ENCODE assay signal across 8 cellular contexts in the genomic region with DNA sequence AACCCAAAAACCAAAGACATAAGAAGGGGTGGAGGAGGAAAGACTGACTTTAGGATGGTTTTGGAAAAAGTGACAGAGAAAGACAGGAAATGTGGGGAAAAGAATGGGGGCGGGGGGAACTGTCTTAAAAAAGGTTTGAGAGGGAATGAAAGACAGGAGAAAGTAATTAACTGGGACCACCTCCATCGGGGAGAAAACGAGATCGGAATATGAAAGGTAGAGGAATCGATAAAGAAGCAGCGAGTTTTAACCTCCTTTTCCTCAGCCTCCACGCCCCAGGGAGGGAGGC. TPM values are rescaled to one million over a fixed set of nuclear protein-coding genes. Genes with fewer than 3 reads are reported as not detected.
DNase-seq lines count a peak whose midpoint lies in the region; ATAC-seq and TF ChIP-seq lines count a peak whose summit lies in the region.

No MANE protein-coding gene starts in this region.

- TF ChIP-seq CTCF in 22Rv1 (IDR thresholded peaks at IDR 0.05) (no peak), HCT116 (IDR thresholded peaks at IDR 0.05 in 2 of 3, conservative IDR thresholded peaks at IDR 0.05 in 1 of 3; ENCODE audit: borderline replicate concordance in 1 of 3, insufficient read depth in 1 of 3, low read depth in 2 of 3, low read length in 2 of 3) (no peak), astrocyte of the spinal cord (IDR thresholded peaks at IDR 0.05; ENCODE audit: low read depth, low read length) (no peak)

- no peaks in the 10 kb centered on the region for H4K20me1 ChIP-seq in HCT116 (ENCODE audit: insufficient read depth)

- H3K18ac ChIP-seq in mesenchymal stem cell (ENCODE audit: low read depth in 1 of 2, low read length in 2 of 2) = peak overlapping the region; percentile 83 to 99

- H2AFZ ChIP-seq in HCT116 (ENCODE audit: low read depth, low read length, poor library complexity, severe bottlenecking) = peak overlapping the region; percentile 63
- peak overlapping the region; percentile 48 for H2AFZ ChIP-seq in mesenchymal stem cell (ENCODE audit: low read depth, low read length)

- 0% methylated on average over 4 of the region's 7 CpGs for WGBS in mesenchymal stem cell

- H4K8ac ChIP-seq in mesenchymal stem cell (ENCODE audit: low read length) = peak overlapping the region; percentile 100

- RAD21 ChIA-PET in HCT116 (lab: Charles Lee; ENCODE audit: low non-redundant PET in 1 of 2, low total read pairs in 2 of 2, uncharacterized antibody in 2 of 2, unreplicated experiment in 2 of 2) = no interaction called here

- H3K14ac ChIP-seq in mesenchymal stem cell (ENCODE audit: low read length in 2 of 2) = no peak overlapping the region

- no peak for TF ChIP-seq RAD21 in HCT116 (IDR thresholded peaks at IDR 0.05; ENCODE audit: low read depth)

- H2BK5ac ChIP-seq in mesenchymal stem cell (ENCODE audit: low read depth, low read length, poor library complexity, severe bottlenecking) = no peak overlapping the region

- DNase-seq in HCT116 (ENCODE audit: low read depth, low spot score) = no peak
- DNase-seq in astrocyte of the spinal cord (ENCODE audit: low read depth, low spot score) = peak; percentile 23
- DNase-seq in mesenchymal stem cell = no peak
- DNase-seq in DMS153 treated with DMSO at 0.1 percent for 48 hours (lab: John Stamatoyannopoulos, UW; ENCODE audit: unreplicated experiment) = no peak

- peaks cover 6% of the 10 kb centered on the region for H3K79me1 ChIP-seq in mesenchymal stem cell (replicated peaks; ENCODE audit: low read length, poor library complexity, severe bottlenecking)

- H3K9me3 ChIP-seq in HCT116 (ENCODE audit: control insufficient read depth in 1 of 2, insufficient read depth in 1 of 2, low read depth in 1 of 2, low read length in 2 of 2) (no peaks in the 10 kb centered on the region), mesenchymal stem cell (ENCODE audit: control insufficient read depth, low read length) (no peaks in the 10 kb centered on the region)

- H2AK5ac ChIP-seq in mesenchymal stem cell (ENCODE audit: low read length, severe bottlenecking) = no peak overlapping the region

- H3K36me3 ChIP-seq in HCT116 (ENCODE audit: control insufficient read depth in 1 of 2, insufficient read depth in 2 of 2, low read length in 2 of 2) = no peaks in the 10 kb centered on the region; a peak in 1 of 4 replicates
- H3K36me3 ChIP-seq in mesenchymal stem cell (ENCODE audit: control insufficient read depth in 1 of 2, insufficient read depth in 2 of 2, low read depth in 1 of 2, low read length in 2 of 2) = no peaks in the 10 kb centered on the region

- intact Hi-C loops in HCT116 (cut with micrococcal nuclease) = loop anchor here (5.0 to 10.0 kb wide), 2 partner anchors 469 to 769 kb away; a partner anchor contains a TSS

- TF ChIP-seq POLR2A in HCT116 (IDR thresholded peaks at IDR 0.05; ENCODE audit: borderline replicate concordance, extremely low read depth, insufficient read depth, insufficient read length) = no peak

- peak overlapping the region; percentile 100 for H4K91ac ChIP-seq in mesenchymal stem cell (ENCODE audit: low read length)

- H2BK12ac ChIP-seq in mesenchymal stem cell (ENCODE audit: low read length in 2 of 2) = peak overlapping the region in 1 of 2 experiments; percentile 8

- POLR2A ChIA-PET in HCT116 (lab: Charles Lee) = interaction anchor here (0.6 to 0.8 kb wide), 3 partner anchors 8 to 384 kb away, joined by 3 read pairs; no protein-coding TSS in a partner anchor

- peak overlapping the region; percentile 85 for H3K27ac ChIP-seq in 22Rv1
- peak overlapping the region; percentile 79 for H3K27ac ChIP-seq in HCT116 (ENCODE audit: low read depth, low read length)
- peak overlapping the region; percentile 91 for H3K27ac ChIP-seq in mesenchymal stem cell (ENCODE audit: low read length, poor library complexity, severe bottlenecking)

- H3K27me3 ChIP-seq in HCT116 (ENCODE audit: insufficient read depth, low read length) (no peaks in the 10 kb centered on the region), mesenchymal stem cell (ENCODE audit: control insufficient read depth in 1 of 2, insufficient read depth in 1 of 2, low read length in 2 of 2) (no peaks in the 10 kb centered on the region)

- CTCF ChIA-PET in HCT116 (lab: Charles Lee) = no interaction called here

- no TSS peak for BruUV-seq in HCT116 (replicated peaks; lab: Mats Ljungman, UMichigan)

- no peaks in the 10 kb centered on the region for H3K9me2 ChIP-seq in HCT116 (ENCODE audit: insufficient read depth)

- H3K4me1 ChIP-seq in HCT116 (ENCODE audit: control insufficient read depth in 1 of 2, insufficient read depth in 2 of 2, low read length in 2 of 2) (peaks cover 6 to 14% of the 10 kb centered on the region in 2 experiments), mesenchymal stem cell (ENCODE audit: control insufficient read depth, insufficient read depth, low read depth, low read length) (no peaks in the 10 kb centered on the region)

- H3K4me2 ChIP-seq in HCT116 (ENCODE audit: low read length) (peak overlapping the region; percentile 88), mesenchymal stem cell (ENCODE audit: low read length, poor library complexity, severe bottlenecking) (peak overlapping the region; percentile 59)

- peaks cover 61% of the 10 kb centered on the region for H3K79me2 ChIP-seq in HCT116 (ENCODE audit: insufficient read depth, low read length)

- peak overlapping the region in 1 of 2 experiments; percentile 75 for H3K4ac ChIP-seq in mesenchymal stem cell (ENCODE audit: low read depth in 1 of 2, low read length in 2 of 2)

- H2BK15ac ChIP-seq in mesenchymal stem cell (ENCODE audit: low read depth, poor library complexity, severe bottlenecking) = no peak overlapping the region

- H2BK120ac ChIP-seq in mesenchymal stem cell (ENCODE audit: low read depth, low read length) = no peak overlapping the region

- in situ Hi-C loops in astrocyte of the spinal cord (cut with HindIII; ENCODE audit: low sequenced_read_pairs) = no loop called here

- ATAC-seq in HCT116 (no peak), HG02884 (IDR thresholded peaks at IDR 0.05; ENCODE audit: unreplicated experiment) (no peak), GM18498 (IDR thresholded peaks at IDR 0.05; ENCODE audit: unreplicated experiment) (no peak), HG03175 (IDR thresholded peaks at IDR 0.05; ENCODE audit: unreplicated experiment) (no peak)

- H3K9ac ChIP-seq in HCT116 (ENCODE audit: low read length) (peak overlapping the region; percentile 74), mesenchymal stem cell (ENCODE audit: low read length) (peak overlapping the region; percentile 100)

- no peak overlapping the region for H3K23ac ChIP-seq in mesenchymal stem cell (ENCODE audit: low read length in 2 of 2)

- peak overlapping the region; percentile 69 to 94 for H3K4me3 ChIP-seq in HCT116 (replicated peaks in 1 of 2; ENCODE audit: low read depth in 1 of 2, low read length in 2 of 2)
- peak overlapping the region; percentile 85 for H3K4me3 ChIP-seq in astrocyte of the spinal cord (ENCODE audit: low read depth, low read length)
- peak overlapping the region; percentile 89 to 99 for H3K4me3 ChIP-seq in mesenchymal stem cell (ENCODE audit: insufficient read depth in 1 of 2, low read depth in 1 of 2, low read length in 2 of 2)

TF ChIP-seq in HCT116, 20 proteins besides CTCF, POLR2A, EP300 and RAD21:
- TF ChIP-seq SRF (IDR thresholded peaks at IDR 0.05; ENCODE audit: low read depth) = no peak
- TF ChIP-seq, protein P1, sequence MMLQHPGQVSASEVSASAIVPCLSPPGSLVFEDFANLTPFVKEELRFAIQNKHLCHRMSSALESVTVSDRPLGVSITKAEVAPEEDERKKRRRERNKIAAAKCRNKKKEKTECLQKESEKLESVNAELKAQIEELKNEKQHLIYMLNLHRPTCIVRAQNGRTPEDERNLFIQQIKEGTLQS (IDR thresholded peaks at IDR 0.05) = no peak
- no peak for TF ChIP-seq EZH2phosphoT487 (IDR thresholded peaks at IDR 0.05; ENCODE audit: borderline replicate concordance)
- TF ChIP-seq ELF1 (IDR thresholded peaks at IDR 0.05; ENCODE audit: borderline replicate concordance, low read depth) = no peak
- no peak for TF ChIP-seq JUND (IDR thresholded peaks at IDR 0.05)
- TF ChIP-seq TCF7L2 (IDR thresholded peaks at IDR 0.05; ENCODE audit: borderline replicate concordance, extremely low read depth, insufficient read depth, insufficient read length) = no peak

RNA-seq across cellular contexts. Expression of a gene that starts 0.5 kb away (rescaled TPM):
- 29.1 TPM for total RNA-seq in HCT116 (2021; ENCODE audit: unreplicated experiment)
- polyA plus RNA-seq in HCT116 (2012) = 6.9 and 10.5 TPM in 2 replicates
- polyA plus RNA-seq in mesenchymal stem cell (2013, experiment 1 of 2) = 28.6 TPM
- 29.2 TPM for polyA plus RNA-seq in mesenchymal stem cell (2013, experiment 2 of 2)
